In the genomic region with DNA sequence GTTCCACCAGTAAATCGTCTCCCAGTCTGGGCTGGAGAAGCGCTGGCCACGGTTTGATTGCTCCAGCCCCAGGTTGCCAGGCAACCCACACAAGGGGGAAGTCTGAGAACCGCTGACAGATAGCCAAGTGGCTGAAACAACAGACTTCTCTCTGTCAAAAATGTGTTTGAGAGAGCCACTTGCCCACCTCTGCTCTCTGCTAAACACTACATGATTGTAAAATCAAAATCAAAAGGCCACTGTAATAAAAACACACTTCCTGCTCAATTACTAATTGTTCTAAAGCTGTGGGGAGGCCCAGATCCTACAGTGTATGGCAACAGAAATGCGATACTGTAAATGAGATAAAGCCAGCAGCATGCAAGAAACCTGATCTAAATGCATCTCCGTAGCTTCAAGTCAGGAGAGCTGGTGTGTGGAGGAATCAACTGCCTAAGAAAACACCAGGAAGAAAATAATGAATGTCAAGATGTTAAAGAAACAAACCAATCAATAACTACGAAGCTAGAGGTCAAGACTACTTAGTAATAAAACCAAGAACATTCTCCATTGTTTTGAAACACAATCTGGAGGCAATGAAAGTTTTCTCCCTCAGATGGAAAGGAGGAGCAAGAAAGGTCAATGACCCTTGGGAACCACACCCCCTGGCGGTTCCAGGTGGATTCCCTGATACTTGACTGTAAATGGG, we compare ENCODE assay signal across 8 cellular contexts.
DNase-seq lines count a peak whose midpoint lies in the region; ATAC-seq, FAIRE-seq and TF ChIP-seq lines count a peak whose summit lies in the region.

No MANE protein-coding gene starts in this region.

- H3K4me3 ChIP-seq in kidney (ENCODE audit: low read length in 2 of 2) (no peak overlapping the region), smooth muscle cell (no peak overlapping the region)

- H2AFZ ChIP-seq in smooth muscle cell (ENCODE audit: low read depth), result no peak overlapping the region

- H3K4me3 Mint-ChIP-seq in activated CD4-positive, alpha-beta T cell treated with anti-CD3 and anti-CD28 coated beads for 36 hours, result no peak overlapping the region

- no peaks in the 10 kb centered on the region for H3K9me3 Mint-ChIP-seq in activated CD4-positive, alpha-beta T cell treated with anti-CD3 and anti-CD28 coated beads for 36 hours (ENCODE audit: low read depth)

- intact Hi-C loops in kidney (cut with DNase I), result no loop called here
- intact Hi-C loops in activated CD4-positive, alpha-beta T cell treated with anti-CD3 and anti-CD28 coated beads for 36 hours (cut with DNase I, micrococcal nuclease), result no loop called here

- H3K27ac ChIP-seq in caudate nucleus (ENCODE audit: low read depth, low read length) (peak overlapping the region; percentile 72), kidney (ENCODE audit: low read depth in 2 of 2, low read length in 2 of 2) (peak overlapping the region in 1 of 2 donors; percentile 36), smooth muscle cell (ENCODE audit: low read depth) (peak overlapping the region; percentile 93)

- TF ChIP-seq CTCF in kidney (IDR thresholded peaks at IDR 0.05; ENCODE audit: borderline replicate concordance, extremely low read depth, insufficient read depth) (no peak), smooth muscle cell (IDR thresholded peaks at IDR 0.05; ENCODE audit: borderline replicate concordance, insufficient read depth, poor library complexity, severe bottlenecking) (peak; percentile 16)

- POLR2A ChIA-PET in activated CD4-positive, alpha-beta T cell treated with anti-CD3 and anti-CD28 coated beads for 36 hours (lab: Charles Lee), result no interaction called here

- peaks cover 8% of the 10 kb centered on the region for H3K4me1 Mint-ChIP-seq in activated CD4-positive, alpha-beta T cell treated with anti-CD3 and anti-CD28 coated beads for 36 hours

- H3K9me3 ChIP-seq in kidney (ENCODE audit: control insufficient read depth in 1 of 2, low read length in 2 of 2), result peaks cover 0 to 4% of the 10 kb centered on the region in 2 donors
- H3K9me3 ChIP-seq in smooth muscle cell (replicated peaks; ENCODE audit: low read depth), result no peaks in the 10 kb centered on the region

- H3K9ac ChIP-seq in kidney (ENCODE audit: low read length in 2 of 2) (no peak overlapping the region), smooth muscle cell (ENCODE audit: low read depth) (peak overlapping the region; percentile 70)

- H3F3A ChIP-seq in smooth muscle cell (ENCODE audit: low read depth), result peaks cover 15% of the 10 kb centered on the region

- FAIRE-seq in kidney (lab: Jason Lieb, UNC), result no peak

- no peaks in the 10 kb centered on the region for H3K27me3 ChIP-seq in smooth muscle cell (ENCODE audit: low read depth)

- 13% methylated on average over 8 of the region's 8 CpGs for WGBS in smooth muscle cell (ENCODE audit: low lambda C conversion rate)

- no peak overlapping the region for H3K27ac Mint-ChIP-seq in activated CD4-positive, alpha-beta T cell treated with anti-CD3 and anti-CD28 coated beads for 36 hours

- peaks cover 6 to 11% of the 10 kb centered on the region in 2 donors for H3K4me1 ChIP-seq in kidney (ENCODE audit: control insufficient read depth in 1 of 2, insufficient read depth in 1 of 2, low read depth in 1 of 2, low read length in 2 of 2)
- H3K4me1 ChIP-seq in smooth muscle cell (ENCODE audit: low read depth), result peaks cover 18% of the 10 kb centered on the region

- H3K79me2 ChIP-seq in smooth muscle cell (ENCODE audit: low read depth), result peaks cover 57% of the 10 kb centered on the region

- CTCF ChIA-PET in activated CD4-positive, alpha-beta T cell treated with anti-CD3 and anti-CD28 coated beads for 36 hours (lab: Charles Lee), result interaction anchor here (1.0 to 1.4 kb wide), 3 partner anchors 30 to 33 kb away, joined by 3 to 4 read pairs (median 4); no protein-coding TSS in a partner anchor

- peak; percentile 62 for ATAC-seq in HG03066 (IDR thresholded peaks at IDR 0.05; ENCODE audit: low read depth, unreplicated experiment)
- no peak for ATAC-seq in activated CD4-positive, alpha-beta T cell treated with anti-CD3 and anti-CD28 coated beads for 36 hours
- ATAC-seq in GM19397 (IDR thresholded peaks at IDR 0.05; ENCODE audit: unreplicated experiment), result no peak

- peak; percentile 99 for DNase-seq in DMS153 treated with DMSO at 0.1 percent for 48 hours (lab: John Stamatoyannopoulos, UW; ENCODE audit: unreplicated experiment)
- peak; percentile 84 for DNase-seq in NCI-H748 treated with DMSO at 0.1 percent for 48 hours (lab: John Stamatoyannopoulos, UW)
- peak in 48 of 61 donors; percentile 21 to 79 (median 54) for DNase-seq in caudate nucleus (lab: John Stamatoyannopoulos, UW)
- peak; percentile 90 for DNase-seq in kidney
- DNase-seq in smooth muscle cell (lab: John Stamatoyannopoulos, UW; ENCODE audit: unreplicated experiment), result no peak
- DNase-seq in activated CD4-positive, alpha-beta T cell treated with anti-CD3 and anti-CD28 coated beads for 36 hours, result no peak

- H3K36me3 ChIP-seq in kidney (ENCODE audit: control insufficient read depth in 1 of 2, insufficient read depth in 2 of 2, low read length in 2 of 2) (no peaks in the 10 kb centered on the region), smooth muscle cell (ENCODE audit: low read depth) (no peaks in the 10 kb centered on the region)

- H3K4me2 ChIP-seq in smooth muscle cell, result peak overlapping the region; percentile 56

- peaks cover under 1% of the 10 kb centered on the region for H3K36me3 Mint-ChIP-seq in activated CD4-positive, alpha-beta T cell treated with anti-CD3 and anti-CD28 coated beads for 36 hours (ENCODE audit: low read depth)

- H4K20me1 ChIP-seq in smooth muscle cell (ENCODE audit: low read depth), result peaks cover 56% of the 10 kb centered on the region

- no peaks in the 10 kb centered on the region for H3K27me3 Mint-ChIP-seq in activated CD4-positive, alpha-beta T cell treated with anti-CD3 and anti-CD28 coated beads for 36 hours

Comparison
In these comparisons a context has a peak if more than half of its experiments do, and no peak if none do; other contexts are left out.
1. DNase-seq: peak in DMS153 treated with DMSO at 0.1 percent for 48 hours (single experiment), NCI-H748 treated with DMSO at 0.1 percent for 48 hours (single experiment), caudate nucleus (48 of 61) and kidney (single experiment); none in smooth muscle cell (single experiment) and activated CD4-positive, alpha-beta T cell treated with anti-CD3 and anti-CD28 coated beads for 36 hours (single experiment).